ENCODE assay signal across 9 cellular contexts in the genomic region with DNA sequence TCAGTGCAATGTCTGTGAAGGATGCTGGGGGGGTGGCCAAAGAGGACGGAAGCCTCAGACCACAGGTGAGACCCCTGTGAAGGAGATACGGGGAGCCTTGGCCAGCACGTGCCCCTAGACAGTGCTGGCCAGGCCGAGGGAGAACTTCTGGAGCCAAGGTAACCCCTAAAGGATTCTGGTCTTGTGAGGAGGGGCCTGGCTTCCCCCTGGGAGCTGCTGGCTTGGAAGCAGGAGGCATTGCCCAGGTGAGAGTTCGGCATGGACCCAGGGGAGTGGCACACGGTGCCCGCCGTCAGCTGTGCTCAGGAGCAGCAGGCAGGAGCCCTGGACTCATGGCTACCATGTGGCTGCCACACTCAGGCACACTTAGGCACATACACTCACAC. TPM values are rescaled to one million over a fixed set of nuclear protein-coding genes. Genes with fewer than 3 reads are reported as not detected.
DNase-seq lines count a peak whose midpoint lies in the region; ATAC-seq and FAIRE-seq lines count a peak whose summit lies in the region.
"Had no signal": no experiment of that assay in that cellular context is flagged by ENCODE, and none has a peak within 500 bp of the region (broad histone marks: within the 10 kb centered on the region; RNA-seq: fewer than 3 reads in every experiment).

No MANE protein-coding gene starts in this region.

- DNase-seq in activated naive CD4-positive, alpha-beta T cell treated with anti-CD3 and anti-CD28 coated beads, Interleukin-2, amount 50 U/mL, for 72 hours (ENCODE audit: low spot score in 2 of 2) = no peak
- no peak for DNase-seq in activated naive CD8-positive, alpha-beta T cell treated with anti-CD3 and anti-CD28 coated beads, Interleukin-2, amount 50 U/mL, for 24 hours
- DNase-seq in naive B cell (no peak), urothelium cell line (ENCODE audit: low spot score) (peak; percentile 2), A172 (ENCODE audit: low spot score) (no peak), OCI-M1 (lab: John Stamatoyannopoulos, UW) (no peak)
- DNase-seq: NCI-H1436 had no signal

- H3K27ac Mint-ChIP-seq in activated naive CD4-positive, alpha-beta T cell treated with anti-CD3 and anti-CD28 coated beads, Interleukin-2, amount 50 U/mL, for 24 hours = no peak overlapping the region
- H3K27ac Mint-ChIP-seq in activated naive CD4-positive, alpha-beta T cell treated with anti-CD3 and anti-CD28 coated beads, Interleukin-2, amount 50 U/mL, for 72 hours = no peak overlapping the region
- H3K27ac Mint-ChIP-seq in activated naive CD8-positive, alpha-beta T cell treated with anti-CD3 and anti-CD28 coated beads, Interleukin-2, amount 50 U/mL, for 24 hours = no peak overlapping the region
- peak overlapping the region in 1 of 6 donors; percentile 35 for H3K27ac Mint-ChIP-seq in naive B cell

- no peaks in the 10 kb centered on the region for H3K9me3 Mint-ChIP-seq in activated naive CD4-positive, alpha-beta T cell treated with anti-CD3 and anti-CD28 coated beads, Interleukin-2, amount 50 U/mL, for 24 hours
- peaks cover 0 to 3% of the 10 kb centered on the region in 2 donors for H3K9me3 Mint-ChIP-seq in activated naive CD4-positive, alpha-beta T cell treated with anti-CD3 and anti-CD28 coated beads, Interleukin-2, amount 50 U/mL, for 72 hours
- no peaks in the 10 kb centered on the region for H3K9me3 Mint-ChIP-seq in activated naive CD8-positive, alpha-beta T cell treated with anti-CD3 and anti-CD28 coated beads, Interleukin-2, amount 50 U/mL, for 24 hours
- peaks cover 0 to 4% (median 0%) of the 10 kb centered on the region in 7 donors for H3K9me3 Mint-ChIP-seq in naive B cell

- peaks cover 13% of the 10 kb centered on the region for H3K27me3 Mint-ChIP-seq in activated naive CD4-positive, alpha-beta T cell treated with anti-CD3 and anti-CD28 coated beads, Interleukin-2, amount 50 U/mL, for 24 hours
- H3K27me3 Mint-ChIP-seq in activated naive CD8-positive, alpha-beta T cell treated with anti-CD3 and anti-CD28 coated beads, Interleukin-2, amount 50 U/mL, for 24 hours = peaks cover 26% of the 10 kb centered on the region
- H3K27me3 Mint-ChIP-seq in naive B cell = peaks cover 25 to 42% (median 41%) of the 10 kb centered on the region in 3 donors

- ATAC-seq in activated naive CD4-positive, alpha-beta T cell treated with anti-CD3 and anti-CD28 coated beads, Interleukin-2, amount 50 U/mL, for 72 hours = no peak
- ATAC-seq in activated naive CD8-positive, alpha-beta T cell treated with anti-CD3 and anti-CD28 coated beads, Interleukin-2, amount 50 U/mL, for 24 hours = no peak
- ATAC-seq in naive B cell (ENCODE audit: low read depth in 2 of 2) (no peak), GM21447 (IDR thresholded peaks at IDR 0.05; ENCODE audit: unreplicated experiment) (no peak)

- peaks cover 3% of the 10 kb centered on the region for H3K4me1 Mint-ChIP-seq in activated naive CD4-positive, alpha-beta T cell treated with anti-CD3 and anti-CD28 coated beads, Interleukin-2, amount 50 U/mL, for 24 hours
- H3K4me1 Mint-ChIP-seq in activated naive CD8-positive, alpha-beta T cell treated with anti-CD3 and anti-CD28 coated beads, Interleukin-2, amount 50 U/mL, for 24 hours = peaks cover 16% of the 10 kb centered on the region
- H3K4me1 Mint-ChIP-seq in naive B cell = peaks cover 0 to 4% (median 3%) of the 10 kb centered on the region in 3 donors

- FAIRE-seq in urothelium cell line (lab: Jason Lieb, UNC) = no peak

- no peaks in the 10 kb centered on the region for H3K36me3 Mint-ChIP-seq in activated naive CD4-positive, alpha-beta T cell treated with anti-CD3 and anti-CD28 coated beads, Interleukin-2, amount 50 U/mL, for 24 hours
- H3K36me3 Mint-ChIP-seq in activated naive CD4-positive, alpha-beta T cell treated with anti-CD3 and anti-CD28 coated beads, Interleukin-2, amount 50 U/mL, for 72 hours = peaks cover 0 to 6% of the 10 kb centered on the region in 2 donors
- H3K36me3 Mint-ChIP-seq in activated naive CD8-positive, alpha-beta T cell treated with anti-CD3 and anti-CD28 coated beads, Interleukin-2, amount 50 U/mL, for 24 hours (ENCODE audit: low read depth) = no peaks in the 10 kb centered on the region
- H3K36me3 Mint-ChIP-seq in naive B cell = peaks cover 0 to 2% of the 10 kb centered on the region in 2 donors

- peak overlapping the region; percentile 49 for H3K4me3 Mint-ChIP-seq in activated naive CD4-positive, alpha-beta T cell treated with anti-CD3 and anti-CD28 coated beads, Interleukin-2, amount 50 U/mL, for 24 hours
- H3K4me3 Mint-ChIP-seq in activated naive CD8-positive, alpha-beta T cell treated with anti-CD3 and anti-CD28 coated beads, Interleukin-2, amount 50 U/mL, for 24 hours = peak overlapping the region; percentile 32
- peak overlapping the region; percentile 9 to 80 (median 56) for H3K4me3 Mint-ChIP-seq in naive B cell

RNA-seq across cellular contexts. Expression of a gene that starts 1.3 kb away (rescaled TPM):
- total RNA-seq in activated naive CD4-positive, alpha-beta T cell treated with anti-CD3 and anti-CD28 coated beads, Interleukin-2, amount 50 U/mL, for 72 hours = 10 to 100 TPM; 11.9 to 14.2 TPM
- polyA plus RNA-seq in naive B cell (ENCODE audit: low read depth in 6 of 6) = under 1 TPM in 4 of 6 donors, not detected in 2; 0.16 to 0.56 (median 0.17) TPM
- total RNA-seq in A172 (2014; rRNA removed; shearing (Covaris generic)) = 163 and 221 TPM in 2 replicates

RNA-seq across cellular contexts. Expression of a gene that starts 58.8 kb away (rescaled TPM):
- total RNA-seq in activated naive CD4-positive, alpha-beta T cell treated with anti-CD3 and anti-CD28 coated beads, Interleukin-2, amount 50 U/mL, for 72 hours = under 1 TPM; 0.21 to 0.39 TPM
- not detected for polyA plus RNA-seq in naive B cell (ENCODE audit: low read depth in 6 of 6)
- total RNA-seq in A172 (2014; rRNA removed; shearing (Covaris generic)) = 0.45 TPM in 1 of 2 replicates, not detected in the other

Comparison
In these comparisons a context has a peak if more than half of its experiments do, and no peak if none do; other contexts are left out.
1. RNA of a gene that starts 1.3 kb away (total RNA-seq): 163 to 221 TPM in A172; 11.9 to 14.2 TPM in activated naive CD4-positive, alpha-beta T cell treated with anti-CD3 and anti-CD28 coated beads, Interleukin-2, amount 50 U/mL, for 72 hours; every median in the first group is over 10 times any median in the second.
2. Peak in every context shown above with its lines, with median percentiles within 50 percentile points of each other: H3K4me3 Mint-ChIP-seq.